ENCODE assay signal across 11 cellular contexts in the genomic region with DNA sequence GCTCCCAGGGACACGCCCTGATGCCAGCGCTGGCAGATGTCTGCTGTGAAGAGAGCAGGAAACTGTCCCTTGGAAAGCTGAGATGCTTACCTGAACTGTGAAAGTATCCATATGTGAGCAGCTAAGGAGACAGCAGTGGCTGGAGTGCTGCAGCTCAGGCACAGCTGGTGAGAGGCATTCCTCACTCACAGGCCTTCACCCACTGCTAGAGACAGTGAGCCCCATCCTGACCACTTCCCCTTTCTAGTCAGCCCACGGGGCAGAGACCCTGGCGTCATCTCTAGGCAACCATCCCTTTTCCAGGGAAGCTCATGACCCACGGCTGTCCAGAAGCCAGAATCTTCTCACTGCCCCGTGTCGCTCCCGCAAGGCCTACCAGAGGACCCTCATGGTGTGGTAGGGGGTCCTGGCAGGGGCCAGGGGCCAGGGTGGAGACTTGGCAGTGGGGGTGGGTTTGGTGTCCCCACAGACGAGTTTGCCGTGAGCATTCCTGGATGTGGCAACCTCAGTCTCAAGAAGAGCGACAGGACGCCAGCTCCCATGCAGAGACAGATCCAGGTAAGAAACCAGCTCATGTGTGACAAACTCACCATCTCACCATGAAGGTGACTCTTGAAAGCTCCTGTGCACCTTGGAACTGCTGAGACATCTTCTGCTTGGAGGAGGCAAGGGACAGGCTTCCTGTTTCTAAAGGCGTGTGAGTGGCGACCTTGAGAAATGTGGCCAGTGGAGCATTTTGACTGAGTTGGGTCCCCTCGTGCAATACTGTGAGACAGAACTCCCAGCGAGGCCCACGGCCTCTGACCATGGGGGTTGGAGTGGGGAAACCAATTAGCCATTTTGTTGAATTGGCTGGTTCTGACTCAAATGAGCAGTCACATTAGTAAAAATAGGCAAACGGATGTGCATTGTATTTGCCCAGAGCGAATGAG. TPM values are rescaled to one million over a fixed set of nuclear protein-coding genes. Genes with fewer than 3 reads are reported as not detected.
DNase-seq lines count a peak whose midpoint lies in the region; ATAC-seq and TF ChIP-seq lines count a peak whose summit lies in the region.
"Had no signal": no experiment of that assay in that cellular context is flagged by ENCODE, and none has a peak within 500 bp of the region (broad histone marks: within the 10 kb centered on the region; RNA-seq: fewer than 3 reads in every experiment).

A gene (minus strand): TSS at position 216 of the 932 bp plus-strand sequence. CDS start 105 bp downstream, at position 111.

- no peak for DNase-seq in natural killer cell
- no peak for DNase-seq in natural killer cell treated with Interleukin-12 subunit alpha and Interleukin-12 subunit beta and Interleukin-15 and Interleukin-18, amount 100 ng/mL, for 72 hours (ENCODE audit: low spot score)
- no peak for DNase-seq in endothelial cell (ENCODE audit: low spot score)
- peak; percentile 79 for DNase-seq in upper lobe of right lung
- DNase-seq in NCI-H446 (lab: John Stamatoyannopoulos, UW): no peak
- DNase-seq in iPS-NIHi11 (ENCODE audit: low spot score): no peak
- DNase-seq: AML-193 had no signal

- H3K4me3 Mint-ChIP-seq in natural killer cell (peak within 1 kb of the TSS; percentile 72), endothelial cell (ENCODE audit: unreplicated experiment) (peak within 1 kb of the TSS; percentile 63)
- no peak within 1 kb of the TSS for H3K4me3 Mint-ChIP-seq in natural killer cell treated with Interleukin-12 subunit alpha and Interleukin-12 subunit beta and Interleukin-15 and Interleukin-18, amount 100 ng/mL, for 72 hours
- H3K4me3 Mint-ChIP-seq: WTC11 had no signal

- H3K4me1 ChIP-seq in upper lobe of right lung: no peaks in the 10 kb centered on the region

- intact Hi-C loops in natural killer cell (cut with micrococcal nuclease): loop anchor here (5.0 kb wide), 1 partner anchor 47 kb away; a partner anchor contains a TSS
- intact Hi-C loops in upper lobe of right lung (cut with DNase I): loop anchor here (5.0 kb wide), 1 partner anchor 38 kb away; no protein-coding TSS in a partner anchor

- no peaks in the 10 kb centered on the region for H3K9me3 ChIP-seq in upper lobe of right lung

- H3K4me1 Mint-ChIP-seq in natural killer cell (peaks cover 56 to 65% of the 10 kb centered on the region in 2 donors), endothelial cell (ENCODE audit: unreplicated experiment) (peaks cover 2% of the 10 kb centered on the region)
- peaks cover 47 to 60% of the 10 kb centered on the region in 2 donors for H3K4me1 Mint-ChIP-seq in natural killer cell treated with Interleukin-12 subunit alpha and Interleukin-12 subunit beta and Interleukin-15 and Interleukin-18, amount 100 ng/mL, for 72 hours (ENCODE audit: low read depth in 2 of 2)
- H3K4me1 Mint-ChIP-seq: WTC11 had no signal

- H3K27me3 ChIP-seq in upper lobe of right lung: no peaks in the 10 kb centered on the region

- H3K27ac Mint-ChIP-seq in natural killer cell (peak within 1 kb of the TSS; percentile 91 to 96), endothelial cell (ENCODE audit: unreplicated experiment) (no peak within 1 kb of the TSS)
- H3K27ac Mint-ChIP-seq in natural killer cell treated with Interleukin-12 subunit alpha and Interleukin-12 subunit beta and Interleukin-15 and Interleukin-18, amount 100 ng/mL, for 72 hours: peak within 1 kb of the TSS in 1 of 2 donors; percentile 75
- H3K27ac Mint-ChIP-seq: WTC11 had no signal

- peak within 1 kb of the TSS; percentile 55 for H3K27ac ChIP-seq in upper lobe of right lung

- TF ChIP-seq CTCF in natural killer cell (IDR thresholded peaks at IDR 0.05) (no peak), endothelial cell (IDR thresholded peaks at IDR 0.05; ENCODE audit: unreplicated experiment) (no peak), upper lobe of right lung (IDR thresholded peaks at IDR 0.05) (no peak)

- H3K27me3 Mint-ChIP-seq in natural killer cell (ENCODE audit: low read depth in 2 of 2): no peaks in the 10 kb centered on the region
- H3K27me3 Mint-ChIP-seq in natural killer cell treated with Interleukin-12 subunit alpha and Interleukin-12 subunit beta and Interleukin-15 and Interleukin-18, amount 100 ng/mL, for 72 hours: no peaks in the 10 kb centered on the region
- no peaks in the 10 kb centered on the region for H3K27me3 Mint-ChIP-seq in endothelial cell (ENCODE audit: unreplicated experiment)

- H3K9me3 Mint-ChIP-seq in natural killer cell: no peaks in the 10 kb centered on the region
- H3K9me3 Mint-ChIP-seq in natural killer cell treated with Interleukin-12 subunit alpha and Interleukin-12 subunit beta and Interleukin-15 and Interleukin-18, amount 100 ng/mL, for 72 hours: peaks cover 3% of the 10 kb centered on the region
- H3K9me3 Mint-ChIP-seq in endothelial cell (ENCODE audit: unreplicated experiment): no peaks in the 10 kb centered on the region
- H3K9me3 Mint-ChIP-seq: WTC11 had no signal

- H3K4me3 ChIP-seq in upper lobe of right lung: peak within 1 kb of the TSS; percentile 40

- ATAC-seq in natural killer cell: peak in 2 of 3 donors; percentile 11 to 28
- ATAC-seq in natural killer cell treated with Interleukin-12 subunit alpha and Interleukin-12 subunit beta and Interleukin-15 and Interleukin-18, amount 100 ng/mL, for 72 hours: no peak
- ATAC-seq in HG03432 (IDR thresholded peaks at IDR 0.05; ENCODE audit: unreplicated experiment): peak; percentile 57
- peak; percentile 85 for ATAC-seq in upper lobe of right lung
- ATAC-seq in HG03095 (IDR thresholded peaks at IDR 0.05; ENCODE audit: unreplicated experiment): no peak
- ATAC-seq: WTC11 had no signal

- no peaks in the 10 kb centered on the region for H3K36me3 ChIP-seq in upper lobe of right lung

- H3K36me3 Mint-ChIP-seq in natural killer cell: no peaks in the 10 kb centered on the region
- H3K36me3 Mint-ChIP-seq in natural killer cell treated with Interleukin-12 subunit alpha and Interleukin-12 subunit beta and Interleukin-15 and Interleukin-18, amount 100 ng/mL, for 72 hours: no peaks in the 10 kb centered on the region
- H3K36me3 Mint-ChIP-seq in endothelial cell (ENCODE audit: low read depth, unreplicated experiment): peaks cover 6% of the 10 kb centered on the region
- H3K36me3 Mint-ChIP-seq: WTC11 had no signal

RNA-seq across cellular contexts. Expression of the gene that starts here (rescaled TPM):
- total RNA-seq in natural killer cell (1 to 10 TPM; 3.9 to 10.0 (median 8.0) TPM), endothelial cell (ENCODE audit: unreplicated experiment) (not detected), upper lobe of right lung (24.8 TPM)
- total RNA-seq in natural killer cell treated with Interleukin-12 subunit alpha and Interleukin-12 subunit beta and Interleukin-15 and Interleukin-18, amount 100 ng/mL, for 72 hours: under 1 TPM in 1 of 2 donors, not detected in 1; 0.17 TPM
- total RNA-seq: endothelial cell of umbilical vein, WTC11 had no signal

Comparison
In these comparisons a context has a peak if more than half of its experiments do, and no peak if none do; other contexts are left out.
1. ATAC-seq: peak in natural killer cell (2 of 3), HG03432 (single experiment) and upper lobe of right lung (single experiment); none in natural killer cell treated with Interleukin-12 subunit alpha and Interleukin-12 subunit beta and Interleukin-15 and Interleukin-18, amount 100 ng/mL, for 72 hours (0 of 2) and HG03095 (single experiment).